ENCODE assay signal across 8 cellular contexts in the genomic region with DNA sequence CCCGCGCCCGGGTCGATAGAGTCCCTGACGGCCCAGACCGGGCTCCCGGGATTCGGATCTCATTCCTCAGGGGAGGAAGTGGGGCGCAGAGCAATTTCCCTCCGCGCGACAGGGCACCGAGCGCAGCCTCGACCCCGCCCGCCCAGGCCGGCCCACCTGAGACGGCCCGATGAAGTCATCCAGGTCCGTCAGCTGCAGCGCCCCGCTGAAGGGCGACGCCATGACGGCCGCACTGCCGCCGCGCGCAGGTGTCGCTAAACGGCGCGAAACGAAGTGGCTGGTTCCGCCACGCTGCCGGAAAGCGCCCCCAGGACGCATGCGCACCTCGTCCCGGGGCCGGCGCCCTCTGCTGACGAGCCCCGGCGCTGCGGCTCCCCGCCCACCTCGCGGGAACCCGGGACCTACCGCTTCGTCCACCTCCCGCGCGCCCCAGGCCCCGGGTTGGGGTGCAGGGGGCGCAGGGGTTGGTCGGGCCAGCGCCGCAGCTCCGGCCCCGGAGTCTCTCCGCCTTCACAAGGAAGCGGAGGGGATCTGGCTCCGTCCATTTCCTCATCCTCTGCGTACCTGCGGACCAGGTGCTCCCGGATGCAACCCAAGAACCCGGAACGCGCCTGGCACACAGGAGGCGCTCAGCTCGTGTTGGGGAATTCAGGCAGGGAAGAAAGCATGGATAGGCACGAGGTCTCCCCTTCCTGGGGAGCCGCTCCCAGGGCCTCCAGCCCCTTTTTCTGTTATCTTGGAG. TPM values are rescaled to one million over a fixed set of nuclear protein-coding genes. Genes with fewer than 3 reads are reported as not detected.
DNase-seq lines count a peak whose midpoint lies in the region; ATAC-seq, FAIRE-seq and TF ChIP-seq lines count a peak whose summit lies in the region.

Gene CIAO3, minus strand, starts transcription at position 234 of the 742 bp plus-strand sequence. Its CDS starts 12 bp downstream, at position 222.

- no peak within 1 kb of the TSS for H4K91ac ChIP-seq in H1 (replicated peaks; ENCODE audit: insufficient read length, low read length)

- H3K4ac ChIP-seq in H1 (replicated peaks; ENCODE audit: insufficient read length, low read depth, low read length) = no peak within 1 kb of the TSS

- H3K18ac ChIP-seq in H1 (ENCODE audit: extremely low read depth, low read length) = peak within 1 kb of the TSS; percentile 78; the same call in 1 of the 2 replicates

- TF ChIP-seq EP300 in H1 (IDR thresholded peaks at IDR 0.05; ENCODE audit: borderline replicate concordance in 1 of 2, low read depth in 2 of 2, low read length in 2 of 2) = no peak

- H3K4me2 ChIP-seq in H1 (ENCODE audit: insufficient read depth in 1 of 2, low read depth in 2 of 2, low read length in 2 of 2) = peak within 1 kb of the TSS; percentile 70 to 80

- peaks cover 7% of the 10 kb centered on the region; the same call in 1 of the 2 replicates for H3K23me2 ChIP-seq in H1 (ENCODE audit: low read depth, low read length)

- H2BK20ac ChIP-seq in H1 (ENCODE audit: low read length) = no peak within 1 kb of the TSS

- ATAC-seq in GM19395 (IDR thresholded peaks at IDR 0.05; ENCODE audit: unreplicated experiment) (peak; percentile 63), HG03571 (IDR thresholded peaks at IDR 0.05; ENCODE audit: unreplicated experiment) (peak; percentile 59)

- H3K23ac ChIP-seq in H1 (ENCODE audit: insufficient read length) = no peak within 1 kb of the TSS

- peak within 1 kb of the TSS; percentile 91 for H2BK5ac ChIP-seq in H1 (ENCODE audit: low read depth, low read length)

- peaks cover 0 to 3% (median 0%) of the 10 kb centered on the region in 4 experiments; a peak in 1 of 8 replicates for H3K36me3 ChIP-seq in H1 (ENCODE audit: control insufficient read depth in 2 of 4, insufficient read depth in 4 of 4, low read length in 3 of 4)

- H2AFZ ChIP-seq in H1 (ENCODE audit: low read length) = no peak within 1 kb of the TSS

- FAIRE-seq in H1 (lab: Jason Lieb, UNC) = no peak

- no peak within 1 kb of the TSS for H2AK5ac ChIP-seq in H1 (ENCODE audit: low read depth, low read length)

- no peak; a peak in 2 of 4 replicates for TF ChIP-seq RAD21 in H1 (IDR thresholded peaks at IDR 0.05 in 1 of 2, conservative IDR thresholded peaks at IDR 0.05 in 1 of 2; ENCODE audit: low read depth in 2 of 2, low read length in 2 of 2)

- TF ChIP-seq CTCF in H1 (IDR thresholded peaks at IDR 0.05; ENCODE audit: control extremely low read depth in 1 of 3, insufficient read depth in 1 of 3, low read depth in 1 of 3, low read length in 3 of 3) = peak; percentile 72 to 91 (median 82); a peak in 3 of 4 replicates

- H3K9me3 ChIP-seq in H1 (ENCODE audit: insufficient read depth in 2 of 2, low read depth in 1 of 2, low read length in 1 of 2) = no peaks in the 10 kb centered on the region

- CTCF ChIA-PET in H1 (lab: Charles Lee; ENCODE audit: partially characterized antibody) = interaction anchor here (0.6 to 35.8 kb wide), 16 partner anchors 9 to 1366 kb away, joined by 3 to 977 read pairs (median 4); partner anchors contain the start of genes ANTKMT, CCDC78, CHTF18 and FBXL16

- H3K4me3 ChIP-seq in H1 (ENCODE audit: extremely low read depth in 1 of 4, insufficient read depth in 2 of 4, low read depth in 3 of 4, low read length in 4 of 4) = peak within 1 kb of the TSS; percentile 62 to 90 (median 81)

- peak within 1 kb of the TSS; percentile 64 to 81 (median 71) for H3K9ac ChIP-seq in H1 (replicated peaks in 1 of 4; ENCODE audit: extremely low read depth in 1 of 4, low read depth in 3 of 4, low read length in 3 of 4)

- H4K8ac ChIP-seq in H1 (ENCODE audit: extremely low read depth, insufficient read depth, low read length) = peak within 1 kb of the TSS; percentile 93

- H3K56ac ChIP-seq in H1 (replicated peaks; ENCODE audit: insufficient read length, low read depth, low read length) = peak within 1 kb of the TSS; percentile 46

- peak within 1 kb of the TSS; percentile 80 for H4K5ac ChIP-seq in H1 (ENCODE audit: insufficient read length, low read depth, low read length)

- WGBS in H1 (ENCODE audit: extremely low coverage in 1 of 2, insufficient coverage in 1 of 2, insufficient read length in 1 of 2, insufficient replicate concordance in 2 of 2, low coverage in 1 of 2, low lambda C conversion rate in 2 of 2, missing lambda C conversion rate in 1 of 2), 2 experiments = 3% methylated on average over 59 of the region's 79 CpGs; no CpG with 5 or more reads in 1 of the 2 experiments

- no peaks in the 10 kb centered on the region for H3K27me3 ChIP-seq in H1 (replicated peaks in 1 of 4; ENCODE audit: control insufficient read depth in 3 of 4, extremely low read depth in 1 of 4, insufficient read depth in 3 of 4, low read length in 3 of 4)

- no peak within 1 kb of the TSS for H2BK120ac ChIP-seq in H1 (replicated peaks; ENCODE audit: low read depth, low read length)

- peak; percentile 96 for DNase-seq in CD1c-positive myeloid dendritic cell (ENCODE audit: extremely low spot score)
- peak; percentile 83 for DNase-seq in NK-92 treated with Interleukin-12 subunit alpha and Interleukin-12 subunit beta, amount 100 ng/mL, for 24 hours (lab: John Stamatoyannopoulos, UW)
- peak; percentile 84 to 86 for DNase-seq in activated CD8-positive, alpha-beta memory T cell treated with anti-CD3 and anti-CD28 coated beads for 4 hours (ENCODE audit: low read depth in 2 of 2)
- DNase-seq in H1 (ENCODE audit: low read depth in 1 of 2, low spot score in 2 of 2) = peak in 1 of 2 experiments; percentile 99
- DNase-seq in mesenteric fat pad (ENCODE audit: low spot score) = peak; percentile 98
- DNase-seq in stimulated activated CD8-positive, alpha-beta memory T cell treated with anti-CD3 and anti-CD28 coated beads, Interleukin-15, amount 100 ng/mL, for 24 hours (ENCODE audit: low read depth) = peak; percentile 97

- H3K4me1 ChIP-seq in H1 (replicated peaks in 1 of 4; ENCODE audit: control insufficient read depth in 3 of 4, insufficient read depth in 4 of 4, low read length in 3 of 4) = peaks cover 0 to 9% (median 4%) of the 10 kb centered on the region in 4 experiments; a peak in 5 of 7 replicates

- no peaks in the 10 kb centered on the region for H4K20me1 ChIP-seq in H1 (replicated peaks in 1 of 2; ENCODE audit: control insufficient read depth in 1 of 2, insufficient read depth in 2 of 2, low read length in 2 of 2)

- peak in 1 of 2 experiments; percentile 66; a peak in 1 of 3 replicates for TF ChIP-seq POLR2A in H1 (IDR thresholded peaks at IDR 0.05; ENCODE audit: control extremely low read depth in 1 of 2, low read depth in 2 of 2, low read length in 2 of 2)

- peak within 1 kb of the TSS; percentile 84 for H3K27ac ChIP-seq in H1 (ENCODE audit: low read depth, low read length)

- H2BK12ac ChIP-seq in H1 (ENCODE audit: low read depth, low read length) = 0 out of 2 replicates have a peak within 1 kb of the TSS, but pooled peaks have one; percentile 3

- POLR2A ChIA-PET in H1 (lab: Charles Lee; ENCODE audit: partially characterized antibody) = interaction anchor here (0.6 to 6.3 kb wide), 18 partner anchors 10 to 318 kb away, joined by 3 to 39 read pairs (median 4); partner anchors contain the start of genes ANTKMT, CCDC78, GNG13 and MSLN

- H2BK15ac ChIP-seq in H1 (ENCODE audit: low read length) = no peak within 1 kb of the TSS

- no peak within 1 kb of the TSS for H3K14ac ChIP-seq in H1 (ENCODE audit: insufficient read length)

- H3K79me2 ChIP-seq in H1 (ENCODE audit: control insufficient read depth in 1 of 2, insufficient read depth in 2 of 2, low read length in 2 of 2) = no peaks in the 10 kb centered on the region

- no peaks in the 10 kb centered on the region for H3K79me1 ChIP-seq in H1 (ENCODE audit: low read depth, low read length)

TF ChIP-seq in H1, 55 proteins besides CTCF, POLR2A, EP300 and RAD21 (continues in another document):
- TF ChIP-seq SRF (IDR thresholded peaks at IDR 0.05; ENCODE audit: low read depth, low read length) = peak; percentile 58; the same call in 1 of the 2 replicates
- TF ChIP-seq SP4 (IDR thresholded peaks at IDR 0.05; ENCODE audit: low read length) = peak; percentile 74; the same call in 1 of the 2 replicates
- TF ChIP-seq YY1 (IDR thresholded peaks at IDR 0.05; ENCODE audit: low read depth, low read length) = peak; percentile 94
- TF ChIP-seq GABPA (IDR thresholded peaks at IDR 0.05; ENCODE audit: borderline replicate concordance, insufficient read depth, low read length) = no peak
- no peak for TF ChIP-seq CEBPB (IDR thresholded peaks at IDR 0.05; ENCODE audit: low read depth, low read length)
- TF ChIP-seq SP2 (IDR thresholded peaks at IDR 0.05; ENCODE audit: low read length) = no peak
- peak; percentile 77 for TF ChIP-seq SIX5 (IDR thresholded peaks at IDR 0.05; ENCODE audit: low read depth, low read length)
- TF ChIP-seq HDAC6 (IDR thresholded peaks at IDR 0.05; ENCODE audit: low read depth, low read length) = no peak

RNA-seq across cellular contexts. Expression of gene CIAO3, which starts in this region (rescaled TPM):
- 20.4 and 21.0 TPM in 2 replicates for total RNA-seq in H1 (2021; fragmentation: NEBNext Ultra II Directional; extraction: Animal tissue kit (Norgen Biotek cat#: 25700))
- 20.0 and 29.6 TPM in 2 replicates for polyA plus RNA-seq in H1 (2011; rRNA removed)
- 22.4 TPM for polyA plus RNA-seq in H1 (2011; cell fraction: cytosol; rRNA removed)
- 97.6 TPM for polyA plus RNA-seq in H1 (2011; cell fraction: nucleus; rRNA removed)
- 14.5 to 22.5 TPM (median 20.0 TPM) in 4 replicates for polyA plus RNA-seq in H1 (2012, experiment 1 of 2)
- polyA plus RNA-seq in H1 (2012, experiment 2 of 2) = 20.5 TPM
- polyA plus RNA-seq in H1 (2013, experiment 1 of 2) = 10.8 TPM
- polyA plus RNA-seq in H1 (2013, experiment 2 of 2) = 10.0 TPM
- 17.6 and 21.1 TPM in 2 replicates for polyA minus RNA-seq in H1 (2011; rRNA and poly(A)+ RNA removed)
- polyA minus RNA-seq in H1 (2011; cell fraction: cytosol; rRNA and poly(A)+ RNA removed) = 21.1 TPM
- polyA minus RNA-seq in H1 (2011; cell fraction: nucleus; rRNA and poly(A)+ RNA removed) = 52.8 TPM
- 21.0 TPM for total RNA-seq in mesenteric fat pad
